In genomic region chr7:51869452-51869851, GRCh38 we compare ENCODE assay signal across 8 cellular contexts.
"Had no signal": no experiment of that assay in that cellular context is flagged by ENCODE, and none has a peak within 500 bp of the region (broad histone marks: within the 10 kb centered on the region; RNA-seq: fewer than 3 reads in every experiment).

No MANE protein-coding gene starts in this region.

- ATAC-seq: K562 had no signal

- DNase-seq: GM23248, GOT3, H9, HCEC 1CT, IMR-90, KG1 had no signal

- H3K4me3 Mint-ChIP-seq: H9 had no signal

- H3K9ac ChIP-seq: GM23248 had no signal

- H3K27ac ChIP-seq: GM23248, HL-60 had no signal

- H3K27ac Mint-ChIP-seq: H9 had no signal

- H3K4me3 ChIP-seq: GM23248, K562 had no signal
